Comparison of ENCODE assay signal across 1 cellular context in genomic region chr2:174343343-174343637, GRCh38.
A peak's percentile ranks its signal among the peaks of the same experiment; 100 is the strongest.
TF ChIP-seq lines count a peak whose summit lies in the region.

No MANE protein-coding gene starts in this region.

TF ChIP-seq in GM23338, 12 proteins besides CTCF, POLR2A, EP300 and RAD21:
- peak; percentile 32 for TF ChIP-seq EZH2 (IDR thresholded peaks at IDR 0.05; ENCODE audit: low read depth, unreplicated experiment)
- TF ChIP-seq CREB1 (CRISPR knock-in tag; IDR thresholded peaks at IDR 0.05; ENCODE audit: low read depth) = no peak
